ENCODE assay signal across 22 cellular contexts in genomic region chr18:48028716-48029115, GRCh38.
DNase-seq lines count a peak whose midpoint lies in the region; ATAC-seq, FAIRE-seq and TF ChIP-seq lines count a peak whose summit lies in the region.
"Had no signal": no experiment of that assay in that cellular context is flagged by ENCODE, and none has a peak within 500 bp of the region (broad histone marks: within the 10 kb centered on the region; RNA-seq: fewer than 3 reads in every experiment).

No MANE protein-coding gene starts in this region.

- H3F3A ChIP-seq in PC-9 (ENCODE audit: insufficient read depth, low read depth), result peaks cover 8% of the 10 kb centered on the region

- H3K27me3 ChIP-seq in PC-9 (ENCODE audit: insufficient read depth, low read depth) (no peaks in the 10 kb centered on the region), foreskin keratinocyte (no peaks in the 10 kb centered on the region), small intestine (ENCODE audit: control insufficient read depth in 2 of 2, insufficient read depth in 2 of 2, low read length in 2 of 2) (no peaks in the 10 kb centered on the region), BE2C (no peaks in the 10 kb centered on the region)
- H3K27me3 ChIP-seq: body of pancreas, colonic mucosa, right lobe of liver had no signal

- 48 to 80% (median 65%) methylated on average over 5 of the region's 5 CpGs for WGBS in small intestine, 3 donors

- H3K79me2 ChIP-seq in PC-9 (ENCODE audit: low read depth), result no peaks in the 10 kb centered on the region

- no TSS peak for BruUV-seq in PC-9 (replicated peaks; lab: Mats Ljungman, UMichigan)

- POLR2A ChIA-PET in PC-9 (lab: Charles Lee; ENCODE audit: unreplicated experiment), result interaction anchor here (0.6 kb wide), 1 partner anchor 98 kb away, joined by 13 read pairs; no protein-coding TSS in a partner anchor

- no peaks in the 10 kb centered on the region for H3K9me3 ChIP-seq in PC-9 (ENCODE audit: insufficient read depth, low read depth)
- no peaks in the 10 kb centered on the region for H3K9me3 ChIP-seq in small intestine (ENCODE audit: control insufficient read depth, low read depth)
- no peaks in the 10 kb centered on the region for H3K9me3 ChIP-seq in BE2C
- H3K9me3 ChIP-seq: body of pancreas, colonic mucosa, right lobe of liver had no signal

- peaks cover 3% of the 10 kb centered on the region for H3K27me3 Mint-ChIP-seq in osteocyte (ENCODE audit: unreplicated experiment)

- H3K9me2 ChIP-seq in PC-9 (ENCODE audit: insufficient read depth), result no peaks in the 10 kb centered on the region

- CTCF ChIA-PET in PC-9 (lab: Charles Lee), result interaction anchor here (0.9 kb wide), 1 partner anchor 417 kb away, joined by 3 read pairs; no protein-coding TSS in a partner anchor

- no peaks in the 10 kb centered on the region for H3K36me3 Mint-ChIP-seq in osteocyte (ENCODE audit: unreplicated experiment)
- H3K36me3 Mint-ChIP-seq: naive thymus-derived CD4-positive, alpha-beta T cell had no signal

- peak overlapping the region; percentile 49 for H3K4me2 ChIP-seq in PC-9

- H3K4me1 ChIP-seq in PC-9 (replicated peaks; ENCODE audit: insufficient read depth), result peaks cover 36% of the 10 kb centered on the region
- H3K4me1 ChIP-seq in foreskin keratinocyte, result peaks cover 1% of the 10 kb centered on the region
- H3K4me1 ChIP-seq in small intestine (ENCODE audit: control insufficient read depth in 2 of 2, insufficient read depth in 1 of 2, low read depth in 1 of 2, low read length in 1 of 2), result no peaks in the 10 kb centered on the region
- peaks cover 17% of the 10 kb centered on the region for H3K4me1 ChIP-seq in BE2C
- H3K4me1 ChIP-seq: body of pancreas, colonic mucosa, right lobe of liver had no signal

- peaks cover 13% of the 10 kb centered on the region for H3K4me1 Mint-ChIP-seq in osteocyte (ENCODE audit: unreplicated experiment)

- H3K27ac Mint-ChIP-seq in osteocyte (ENCODE audit: unreplicated experiment), result no peak overlapping the region
- H3K27ac Mint-ChIP-seq: endodermal cell; naive thymus-derived CD4-positive, alpha-beta T cell had no signal

- no peak for FAIRE-seq in small intestine (lab: Jason Lieb, UNC)
- FAIRE-seq: G401.6 had no signal

- DNase-seq in NCI-H146 (lab: John Stamatoyannopoulos, UW) (peak; percentile 28), NCI-H146 treated with DMSO at 0.1 percent for 48 hours (lab: John Stamatoyannopoulos, UW; ENCODE audit: unreplicated experiment) (no peak), PC-9 (peak; percentile 69 to 75), foreskin keratinocyte (peak in 1 of 2 donors; percentile 13), small intestine (peak; percentile 62), BE2C (no peak), osteocyte (ENCODE audit: extremely low spot score, unreplicated experiment) (no peak)
- no peak for DNase-seq in activated CD4-positive, alpha-beta T cell treated with anti-CD3 and anti-CD28 coated beads for 4 hours
- DNase-seq: activated CD4-positive, alpha-beta T cell treated with anti-CD3 and anti-CD28 coated beads, Interleukin-2, amount 50 U/mL, for 1 hour; activated CD8-positive, alpha-beta memory T cell treated with anti-CD3 and anti-CD28 coated beads, Interleukin-2, amount 50 U/mL, for 4 hours; activated effector memory CD4-positive, alpha-beta T cell treated with Interleukin-2 at 50 U/mL for 16 hours; body of pancreas; colonic mucosa; endodermal cell; glutamatergic neuron; H9; left cardiac atrium; naive thymus-derived CD4-positive, alpha-beta T cell; NCI-H774; right lobe of liver; T-helper 2 cell had no signal

- no peak overlapping the region for H3K4me3 Mint-ChIP-seq in osteocyte (ENCODE audit: unreplicated experiment)
- H3K4me3 Mint-ChIP-seq: endodermal cell; H9; naive thymus-derived CD4-positive, alpha-beta T cell had no signal

- no peaks in the 10 kb centered on the region for H3K9me3 Mint-ChIP-seq in osteocyte (ENCODE audit: unreplicated experiment)
- H3K9me3 Mint-ChIP-seq: endodermal cell; H9; naive thymus-derived CD4-positive, alpha-beta T cell had no signal

- H2AFZ ChIP-seq in PC-9, result no peak overlapping the region

- intact Hi-C loops in PC-9 (cut with micrococcal nuclease; ENCODE audit: unreplicated experiment), result no loop called here

- ATAC-seq in foreskin keratinocyte, result peak; percentile 18
- ATAC-seq: body of pancreas; left cardiac atrium; naive thymus-derived CD4-positive, alpha-beta T cell had no signal

- no peaks in the 10 kb centered on the region for H3K36me3 ChIP-seq in PC-9 (ENCODE audit: low read depth)
- H3K36me3 ChIP-seq in small intestine (ENCODE audit: control insufficient read depth in 2 of 2, insufficient read depth in 2 of 2, low read length in 2 of 2), result no peaks in the 10 kb centered on the region
- no peaks in the 10 kb centered on the region for H3K36me3 ChIP-seq in BE2C
- H3K36me3 ChIP-seq: colonic mucosa, right lobe of liver had no signal

- no peak overlapping the region for H3K4me3 ChIP-seq in PC-9
- H3K4me3 ChIP-seq in small intestine (ENCODE audit: low read depth in 1 of 2, low read length in 2 of 2), result no peak overlapping the region
- no peak overlapping the region for H3K4me3 ChIP-seq in BE2C (ENCODE audit: low read depth, low read length)
- H3K4me3 ChIP-seq: body of pancreas, colonic mucosa, right lobe of liver had no signal

- H4K20me1 ChIP-seq in PC-9 (ENCODE audit: insufficient read depth), result no peaks in the 10 kb centered on the region

- TF ChIP-seq CTCF in PC-9 (conservative IDR thresholded peaks at IDR 0.05), result no peak
- TF ChIP-seq CTCF in foreskin keratinocyte (conservative IDR thresholded peaks at IDR 0.05), result no peak
- TF ChIP-seq CTCF in BE2C (IDR thresholded peaks at IDR 0.05; ENCODE audit: low read depth, low read length), result no peak
- no peak for TF ChIP-seq CTCF in osteocyte (IDR thresholded peaks at IDR 0.05)

- H3K27ac ChIP-seq in PC-9 (no peak overlapping the region), foreskin keratinocyte (no peak overlapping the region), small intestine (ENCODE audit: low read depth in 1 of 2, low read length in 1 of 2) (no peak overlapping the region)
- H3K27ac ChIP-seq: body of pancreas, colonic mucosa, right lobe of liver had no signal

Comparison
In these comparisons a context has a peak if more than half of its experiments do, and no peak if none do; other contexts are left out.
1. DNase-seq: peak in NCI-H146 (single experiment), PC-9 (2 of 2) and small intestine (single experiment); none in NCI-H146 treated with DMSO at 0.1 percent for 48 hours (single experiment), BE2C (single experiment), osteocyte (single experiment) and activated CD4-positive, alpha-beta T cell treated with anti-CD3 and anti-CD28 coated beads for 4 hours (0 of 2).